ENCODE assay signal across 29 cellular contexts in genomic region chr15:24880663-24881062, GRCh38.
"Had no signal": no experiment of that assay in that cellular context is flagged by ENCODE, and none has a peak within 500 bp of the region (broad histone marks: within the 10 kb centered on the region; RNA-seq: fewer than 3 reads in every experiment).

No MANE protein-coding gene starts in this region.

- H3K27me3 ChIP-seq: colonic mucosa, esophagus muscularis mucosa, esophagus squamous epithelium, foreskin keratinocyte, gastrocnemius medialis, gastroesophageal sphincter, heart left ventricle, heart right ventricle had no signal

- DNase-seq: colonic mucosa; cortex of kidney; dermis blood vessel endothelial cell; dorsolateral prefrontal cortex; effector CD4-positive, alpha-beta T cell; effector CD8-positive, alpha-beta T cell; effector memory CD4-positive, alpha-beta T cell; effector memory CD8-positive, alpha-beta T cell; endodermal cell; erythroblast; esophagus squamous epithelium; foreskin fibroblast; foreskin keratinocyte; foreskin melanocyte; gastrocnemius medialis; glutamatergic neuron; head of caudate nucleus; heart left ventricle; heart right ventricle had no signal

- H3K4me3 ChIP-seq: colonic mucosa, coronary artery, dorsolateral prefrontal cortex, esophagus muscularis mucosa, esophagus squamous epithelium, gastrocnemius medialis, gastroesophageal sphincter, heart left ventricle, heart right ventricle had no signal

- H3K9me3 ChIP-seq: colonic mucosa, gastrocnemius medialis had no signal

- H3K36me3 ChIP-seq: colonic mucosa, esophagus muscularis mucosa, esophagus squamous epithelium, gastrocnemius medialis, gastroesophageal sphincter, heart left ventricle, heart right ventricle had no signal

- H3K27ac Mint-ChIP-seq: dendritic cell treated with granulocyte-macrophage colony-stimulating factor and Interleukin-4, amounts not matched to agents 40 ng/mL and 50 ng/mL, for 4 days; effector memory CD8-positive, alpha-beta T cell; endodermal cell had no signal

- H3K27ac ChIP-seq: colonic mucosa, coronary artery, dorsolateral prefrontal cortex, epithelial cell of prostate, esophagus muscularis mucosa, esophagus squamous epithelium, foreskin keratinocyte, gastrocnemius medialis, gastroesophageal sphincter, heart left ventricle, heart right ventricle had no signal

- H3K4me3 Mint-ChIP-seq: dendritic cell treated with granulocyte-macrophage colony-stimulating factor and Interleukin-4, amounts not matched to agents 40 ng/mL and 50 ng/mL, for 4 days; effector memory CD8-positive, alpha-beta T cell; endodermal cell had no signal

- H3K27me3 Mint-ChIP-seq: effector memory CD8-positive, alpha-beta T cell had no signal

- H3K4me1 ChIP-seq: colonic mucosa, esophagus squamous epithelium, foreskin keratinocyte, gastrocnemius medialis, gastroesophageal sphincter, heart left ventricle, heart right ventricle had no signal

- FAIRE-seq: colon, endometrium, endothelial cell of umbilical vein, frontal cortex had no signal

- ATAC-seq: effector memory CD8-positive, alpha-beta T cell; esophagus mucosa; foreskin keratinocyte; gastrocnemius medialis; gastroesophageal sphincter; heart left ventricle; heart right ventricle had no signal
